Comparison of ENCODE assay signal across 27 cellular contexts in the genomic region with DNA sequence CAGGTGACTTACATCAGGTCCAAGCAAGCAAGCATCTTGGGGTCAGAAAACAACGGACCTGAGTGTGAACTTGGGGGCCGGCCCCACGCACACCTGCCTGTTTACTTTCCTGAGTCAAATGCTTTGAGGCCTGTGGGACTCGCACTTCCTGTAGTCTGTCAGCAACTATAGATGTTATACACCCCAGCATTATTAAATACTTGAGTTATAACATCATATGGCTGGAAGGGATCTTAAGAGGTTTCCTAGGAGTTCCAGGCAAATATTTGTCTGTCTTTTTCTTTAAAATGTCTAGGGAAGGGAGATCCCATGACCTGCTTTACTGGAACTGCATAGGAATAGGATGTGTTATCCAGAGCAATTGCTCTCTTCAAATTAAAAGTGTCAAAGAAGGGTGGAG.
A peak's percentile ranks its signal among the peaks of the same experiment; 100 is the strongest.
DNase-seq lines count a peak whose midpoint lies in the region; ATAC-seq, FAIRE-seq and TF ChIP-seq lines count a peak whose summit lies in the region.
"Had no signal": no experiment of that assay in that cellular context is flagged by ENCODE, and none has a peak within 500 bp of the region (broad histone marks: within the 10 kb centered on the region; RNA-seq: fewer than 3 reads in every experiment).

No MANE protein-coding gene starts in this region.

- H3K27me3 Mint-ChIP-seq in MCF 10A (ENCODE audit: insufficient read depth, unreplicated experiment), result no peaks in the 10 kb centered on the region
- peaks cover 7% of the 10 kb centered on the region for H3K27me3 Mint-ChIP-seq in astrocyte (ENCODE audit: low read depth, unreplicated experiment)
- H3K27me3 Mint-ChIP-seq: stimulated activated naive CD8-positive, alpha-beta T cell treated with anti-CD3 and anti-CD28 coated beads, Interleukin-15, Interleukin-2, amounts not matched to agents 100 ng/mL and 50 ng/mL, for 24 hours had no signal

- DNase-seq in mammary epithelial cell (peak; percentile 73), MCF 10A (ENCODE audit: unreplicated experiment) (no peak), astrocyte (ENCODE audit: low read depth) (peak; percentile 33), left lung (no peak), gastrocnemius medialis (no peak), HT-29 (ENCODE audit: low spot score) (no peak), left lobe of liver (ENCODE audit: low spot score) (no peak)
- no peak for DNase-seq in activated CD8-positive, alpha-beta memory T cell treated with anti-CD3 and anti-CD28 coated beads, Interleukin-2, amount 50 U/mL, for 4 hours
- DNase-seq: ACHN; activated CD4-positive, alpha-beta T cell treated with anti-CD3 and anti-CD28 coated beads for 4 hours; activated naive CD4-positive, alpha-beta T cell treated with anti-CD3 and anti-CD28 coated beads, Interleukin-2, amount 50 U/mL, for 16 hours; aorta; effector CD8-positive, alpha-beta T cell; MV-4-11; NCI-H1694; NCI-H2227 treated with DMSO at 0.1 percent for 48 hours; NCI-H774; ovary; SHP77; stimulated activated CD4-positive, alpha-beta T cell treated with anti-CD3 and anti-CD28 coated beads, Interleukin-4, amount 100 ng/mL, for 4 hours; transverse colon had no signal

- H3K36me3 Mint-ChIP-seq in MCF 10A (ENCODE audit: insufficient read depth, unreplicated experiment) (no peaks in the 10 kb centered on the region), astrocyte (ENCODE audit: low read depth, unreplicated experiment) (peaks cover 2% of the 10 kb centered on the region)
- H3K36me3 Mint-ChIP-seq: memory B cell had no signal

- H3K27me3 ChIP-seq in mammary epithelial cell (ENCODE audit: insufficient read depth, low read length) (no peaks in the 10 kb centered on the region), astrocyte (ENCODE audit: insufficient read depth, low read length) (no peaks in the 10 kb centered on the region), left lung (no peaks in the 10 kb centered on the region), gastrocnemius medialis (no peaks in the 10 kb centered on the region)
- H3K27me3 ChIP-seq: BLaER1, ovary, transverse colon had no signal

- no peak for TF ChIP-seq CTCF in mammary epithelial cell (conservative IDR thresholded peaks at IDR 0.05 in 1 of 2, IDR thresholded peaks at IDR 0.05 in 1 of 2; ENCODE audit: extremely low read depth in 1 of 2, insufficient read depth in 1 of 2, low read depth in 1 of 2, low read length in 2 of 2)
- no peak for TF ChIP-seq CTCF in MCF 10A (IDR thresholded peaks at IDR 0.05; ENCODE audit: unreplicated experiment)
- TF ChIP-seq CTCF in astrocyte (IDR thresholded peaks at IDR 0.05; ENCODE audit: insufficient read depth, low read depth, low read length), result no peak
- no peak for TF ChIP-seq CTCF in left lung (IDR thresholded peaks at IDR 0.05)
- TF ChIP-seq CTCF in gastrocnemius medialis (IDR thresholded peaks at IDR 0.05 in 4 of 5, conservative IDR thresholded peaks at IDR 0.05 in 1 of 5), result no peak

- H3K9me3 ChIP-seq in mammary epithelial cell (replicated peaks; ENCODE audit: insufficient read depth, low read length) (no peaks in the 10 kb centered on the region), astrocyte (ENCODE audit: insufficient read depth, low read depth, low read length) (no peaks in the 10 kb centered on the region), left lung (no peaks in the 10 kb centered on the region), gastrocnemius medialis (no peaks in the 10 kb centered on the region)
- H3K9me3 ChIP-seq: ovary, transverse colon had no signal

- H3K36me3 ChIP-seq in mammary epithelial cell (ENCODE audit: insufficient read depth, low read length) (no peaks in the 10 kb centered on the region), astrocyte (ENCODE audit: insufficient read depth, low read length) (no peaks in the 10 kb centered on the region), left lung (no peaks in the 10 kb centered on the region), gastrocnemius medialis (no peaks in the 10 kb centered on the region)
- H3K36me3 ChIP-seq: BLaER1, ovary, transverse colon had no signal

- in situ Hi-C loops in mammary epithelial cell (cut with MboI; ENCODE audit: low sequenced_read_pairs in 2 of 2), result no loop called here
- in situ Hi-C loops in gastrocnemius medialis (cut with MboI; ENCODE audit: low sequenced_read_pairs in 4 of 4), result no loop called here

- H3K4me1 ChIP-seq in mammary epithelial cell (ENCODE audit: insufficient read depth, low read length), result peaks cover 27% of the 10 kb centered on the region
- peaks cover 11% of the 10 kb centered on the region for H3K4me1 ChIP-seq in astrocyte (ENCODE audit: insufficient read depth, low read length)
- no peaks in the 10 kb centered on the region for H3K4me1 ChIP-seq in left lung
- peaks cover 0 to 4% of the 10 kb centered on the region in 2 donors for H3K4me1 ChIP-seq in gastrocnemius medialis
- H3K4me1 ChIP-seq: transverse colon had no signal

- dilution Hi-C loops in mammary epithelial cell (cut with HindIII; ENCODE audit: low sequenced_read_pairs), result no loop called here

- 0% methylated on average over 4 of the region's 4 CpGs for WGBS in mammary epithelial cell (ENCODE audit: low coverage, missing lambda C conversion rate)

- H4K20me1 ChIP-seq in mammary epithelial cell (ENCODE audit: insufficient read depth, low read length), result no peaks in the 10 kb centered on the region
- H4K20me1 ChIP-seq in astrocyte (ENCODE audit: insufficient read depth, low read length), result no peaks in the 10 kb centered on the region
- H4K20me1 ChIP-seq: BLaER1 had no signal

- no peak overlapping the region for H3K4me3 ChIP-seq in mammary epithelial cell (replicated peaks in 1 of 3; ENCODE audit: insufficient read depth in 1 of 3, low read depth in 2 of 3, low read length in 3 of 3)
- H3K4me3 ChIP-seq in astrocyte (ENCODE audit: insufficient read depth, low read depth, low read length), result no peak overlapping the region
- H3K4me3 ChIP-seq in left lung, result no peak overlapping the region
- H3K4me3 ChIP-seq in gastrocnemius medialis, result no peak overlapping the region
- H3K4me3 ChIP-seq: BLaER1, K562, ovary, transverse colon had no signal

- intact Hi-C loops in mammary epithelial cell (cut with micrococcal nuclease) (no loop called here), MCF 10A (cut with micrococcal nuclease) (no loop called here), left lung (cut with DNase I) (no loop called here), gastrocnemius medialis (cut with DNase I; ENCODE audit: low total_unique reads) (no loop called here)

- H3K79me2 ChIP-seq in mammary epithelial cell (ENCODE audit: insufficient read depth, low read length), result no peaks in the 10 kb centered on the region
- no peaks in the 10 kb centered on the region for H3K79me2 ChIP-seq in astrocyte (ENCODE audit: insufficient read depth, low read length)

- H3K4me1 Mint-ChIP-seq in MCF 10A (ENCODE audit: insufficient read depth, unreplicated experiment) (peaks cover 7% of the 10 kb centered on the region), astrocyte (ENCODE audit: low read depth, unreplicated experiment) (peaks cover 27% of the 10 kb centered on the region)
- H3K4me1 Mint-ChIP-seq: memory B cell had no signal

- H3K9me3 Mint-ChIP-seq in MCF 10A (ENCODE audit: unreplicated experiment), result no peaks in the 10 kb centered on the region
- peaks cover 10% of the 10 kb centered on the region for H3K9me3 Mint-ChIP-seq in astrocyte (ENCODE audit: unreplicated experiment)
- H3K9me3 Mint-ChIP-seq: memory B cell; stimulated activated naive CD8-positive, alpha-beta T cell treated with anti-CD3 and anti-CD28 coated beads, Interleukin-15, Interleukin-2, amounts not matched to agents 100 ng/mL and 50 ng/mL, for 24 hours had no signal

- H3K4me3 Mint-ChIP-seq in MCF 10A (ENCODE audit: unreplicated experiment) (no peak overlapping the region), astrocyte (ENCODE audit: unreplicated experiment) (no peak overlapping the region)
- H3K4me3 Mint-ChIP-seq: memory B cell; stimulated activated naive CD8-positive, alpha-beta T cell treated with anti-CD3 and anti-CD28 coated beads, Interleukin-15, Interleukin-2, amounts not matched to agents 100 ng/mL and 50 ng/mL, for 24 hours had no signal

- no peak overlapping the region for H2AFZ ChIP-seq in mammary epithelial cell (ENCODE audit: low read depth, low read length)
- H2AFZ ChIP-seq in astrocyte (ENCODE audit: low read depth, low read length), result no peak overlapping the region

- CTCF ChIA-PET in mammary epithelial cell (lab: Charles Lee; ENCODE audit: low non-redundant PET), result no interaction called here
- CTCF ChIA-PET in MCF 10A (lab: Yijun Ruan, JAX), result interaction anchor here (0.5 kb wide), 1 partner anchor 345 kb away, joined by 3 read pairs; no protein-coding TSS in a partner anchor

- FAIRE-seq in astrocyte (lab: Jason Lieb, UNC), result no peak
- FAIRE-seq: H54, K562 had no signal

- no peak overlapping the region for H3K9ac ChIP-seq in mammary epithelial cell (ENCODE audit: insufficient read depth, low read length)
- H3K9ac ChIP-seq in astrocyte (ENCODE audit: low read length), result peak overlapping the region; percentile 62
- H3K9ac ChIP-seq: BLaER1 had no signal

- H3K27ac ChIP-seq in mammary epithelial cell (ENCODE audit: insufficient read depth, low read depth, low read length) (no peak overlapping the region), astrocyte (ENCODE audit: low read depth, low read length) (peak overlapping the region; percentile 70), left lung (no peak overlapping the region), gastrocnemius medialis (no peak overlapping the region)
- H3K27ac ChIP-seq: BLaER1, ovary, transverse colon had no signal

- BruUV-seq in mammary epithelial cell (replicated peaks; lab: Mats Ljungman, UMichigan), result no TSS peak
- no TSS peak for BruUV-seq in MCF 10A (replicated peaks; lab: Mats Ljungman, UMichigan)

- peak; percentile 52 for ATAC-seq in left lung
- no peak for ATAC-seq in gastrocnemius medialis
- no peak for ATAC-seq in left lobe of liver
- ATAC-seq: esophagus mucosa, K562 had no signal

- TF ChIP-seq POLR2A in gastrocnemius medialis (IDR thresholded peaks at IDR 0.05), result no peak

- H3K4me2 ChIP-seq in mammary epithelial cell (ENCODE audit: insufficient read depth, low read depth, low read length), result no peak overlapping the region
- peak overlapping the region; percentile 72 for H3K4me2 ChIP-seq in astrocyte (ENCODE audit: low read length)
- H3K4me2 ChIP-seq: BLaER1 had no signal

- H3K27ac Mint-ChIP-seq in MCF 10A (ENCODE audit: low read depth, unreplicated experiment) (no peak overlapping the region), astrocyte (ENCODE audit: unreplicated experiment) (peak overlapping the region; percentile 79)
- H3K27ac Mint-ChIP-seq: memory B cell; stimulated activated naive CD8-positive, alpha-beta T cell treated with anti-CD3 and anti-CD28 coated beads, Interleukin-15, Interleukin-2, amounts not matched to agents 100 ng/mL and 50 ng/mL, for 24 hours had no signal

- POLR2A ChIA-PET in MCF 10A (lab: Yijun Ruan, JAX), result no interaction called here

Comparison
In these comparisons a context has a peak if more than half of its experiments do, and no peak if none do; other contexts are left out.
1. DNase-seq: peak in mammary epithelial cell (single experiment) and astrocyte (single experiment); none in MCF 10A (single experiment), left lung (0 of 2), gastrocnemius medialis (0 of 2), activated CD8-positive, alpha-beta memory T cell treated with anti-CD3 and anti-CD28 coated beads, Interleukin-2, amount 50 U/mL, for 4 hours (single experiment), HT-29 (single experiment) and left lobe of liver (single experiment).